Comparison of ENCODE assay signal across 1 cellular context in genomic region chr16:89686520-89687091, GRCh38.
TF ChIP-seq lines count a peak whose summit lies in the region.

A gene with protein sequence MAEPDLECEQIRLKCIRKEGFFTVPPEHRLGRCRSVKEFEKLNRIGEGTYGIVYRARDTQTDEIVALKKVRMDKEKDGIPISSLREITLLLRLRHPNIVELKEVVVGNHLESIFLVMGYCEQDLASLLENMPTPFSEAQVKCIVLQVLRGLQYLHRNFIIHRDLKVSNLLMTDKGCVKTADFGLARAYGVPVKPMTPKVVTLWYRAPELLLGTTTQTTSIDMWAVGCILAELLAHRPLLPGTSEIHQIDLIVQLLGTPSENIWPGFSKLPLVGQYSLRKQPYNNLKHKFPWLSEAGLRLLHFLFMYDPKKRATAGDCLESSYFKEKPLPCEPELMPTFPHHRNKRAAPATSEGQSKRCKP (plus strand): TSS chr16:89686689. CDS start chr16:89686711, 22 bp downstream.

TF ChIP-seq in WTC11, 78 proteins besides CTCF, POLR2A, EP300 and RAD21 (continued from another document):
- TF ChIP-seq, protein P1, sequence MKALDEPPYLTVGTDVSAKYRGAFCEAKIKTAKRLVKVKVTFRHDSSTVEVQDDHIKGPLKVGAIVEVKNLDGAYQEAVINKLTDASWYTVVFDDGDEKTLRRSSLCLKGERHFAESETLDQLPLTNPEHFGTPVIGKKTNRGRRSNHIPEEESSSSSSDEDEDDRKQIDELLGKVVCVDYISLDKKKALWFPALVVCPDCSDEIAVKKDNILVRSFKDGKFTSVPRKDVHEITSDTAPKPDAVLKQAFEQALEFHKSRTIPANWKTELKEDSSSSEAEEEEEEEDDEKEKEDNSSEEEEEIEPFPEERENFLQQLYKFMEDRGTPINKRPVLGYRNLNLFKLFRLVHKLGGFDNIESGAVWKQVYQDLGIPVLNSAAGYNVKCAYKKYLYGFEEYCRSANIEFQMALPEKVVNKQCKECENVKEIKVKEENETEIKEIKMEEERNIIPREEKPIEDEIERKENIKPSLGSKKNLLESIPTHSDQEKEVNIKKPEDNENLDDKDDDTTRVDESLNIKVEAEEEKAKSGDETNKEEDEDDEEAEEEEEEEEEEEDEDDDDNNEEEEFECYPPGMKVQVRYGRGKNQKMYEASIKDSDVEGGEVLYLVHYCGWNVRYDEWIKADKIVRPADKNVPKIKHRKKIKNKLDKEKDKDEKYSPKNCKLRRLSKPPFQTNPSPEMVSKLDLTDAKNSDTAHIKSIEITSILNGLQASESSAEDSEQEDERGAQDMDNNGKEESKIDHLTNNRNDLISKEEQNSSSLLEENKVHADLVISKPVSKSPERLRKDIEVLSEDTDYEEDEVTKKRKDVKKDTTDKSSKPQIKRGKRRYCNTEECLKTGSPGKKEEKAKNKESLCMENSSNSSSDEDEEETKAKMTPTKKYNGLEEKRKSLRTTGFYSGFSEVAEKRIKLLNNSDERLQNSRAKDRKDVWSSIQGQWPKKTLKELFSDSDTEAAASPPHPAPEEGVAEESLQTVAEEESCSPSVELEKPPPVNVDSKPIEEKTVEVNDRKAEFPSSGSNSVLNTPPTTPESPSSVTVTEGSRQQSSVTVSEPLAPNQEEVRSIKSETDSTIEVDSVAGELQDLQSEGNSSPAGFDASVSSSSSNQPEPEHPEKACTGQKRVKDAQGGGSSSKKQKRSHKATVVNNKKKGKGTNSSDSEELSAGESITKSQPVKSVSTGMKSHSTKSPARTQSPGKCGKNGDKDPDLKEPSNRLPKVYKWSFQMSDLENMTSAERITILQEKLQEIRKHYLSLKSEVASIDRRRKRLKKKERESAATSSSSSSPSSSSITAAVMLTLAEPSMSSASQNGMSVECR (CRISPR knock-in tag; IDR thresholded peaks at IDR 0.05; ENCODE audit: borderline replicate concordance) = peak; percentile 73; the same call in 1 of the 2 replicates
- TF ChIP-seq OVOL2 (CRISPR knock-in tag; IDR thresholded peaks at IDR 0.05; ENCODE audit: borderline replicate concordance) = no peak
- TF ChIP-seq FOXP1 (CRISPR knock-in tag; IDR thresholded peaks at IDR 0.05; ENCODE audit: borderline replicate concordance) = peak; percentile 77
- TF ChIP-seq CREM (CRISPR knock-in tag; IDR thresholded peaks at IDR 0.05) = 0 out of 2 replicates have a peak, but pooled peaks have one; percentile 44
- TF ChIP-seq ZNF138 (CRISPR knock-in tag; conservative IDR thresholded peaks at IDR 0.05) = 0 out of 2 replicates have a peak, but pooled peaks have one; percentile 52
- peak; percentile 88 for TF ChIP-seq SP1 (CRISPR knock-in tag; conservative IDR thresholded peaks at IDR 0.05)
- TF ChIP-seq FOXP4 (CRISPR knock-in tag; IDR thresholded peaks at IDR 0.05) = 0 out of 2 replicates have a peak, but pooled peaks have one; percentile 26
- TF ChIP-seq ESRRA (CRISPR knock-in tag; IDR thresholded peaks at IDR 0.05; ENCODE audit: borderline replicate concordance) = peak; percentile 81; the same call in 1 of the 2 replicates
- peak; percentile 91 for TF ChIP-seq MYBL2 (CRISPR knock-in tag; IDR thresholded peaks at IDR 0.05)
- TF ChIP-seq, protein P2, sequence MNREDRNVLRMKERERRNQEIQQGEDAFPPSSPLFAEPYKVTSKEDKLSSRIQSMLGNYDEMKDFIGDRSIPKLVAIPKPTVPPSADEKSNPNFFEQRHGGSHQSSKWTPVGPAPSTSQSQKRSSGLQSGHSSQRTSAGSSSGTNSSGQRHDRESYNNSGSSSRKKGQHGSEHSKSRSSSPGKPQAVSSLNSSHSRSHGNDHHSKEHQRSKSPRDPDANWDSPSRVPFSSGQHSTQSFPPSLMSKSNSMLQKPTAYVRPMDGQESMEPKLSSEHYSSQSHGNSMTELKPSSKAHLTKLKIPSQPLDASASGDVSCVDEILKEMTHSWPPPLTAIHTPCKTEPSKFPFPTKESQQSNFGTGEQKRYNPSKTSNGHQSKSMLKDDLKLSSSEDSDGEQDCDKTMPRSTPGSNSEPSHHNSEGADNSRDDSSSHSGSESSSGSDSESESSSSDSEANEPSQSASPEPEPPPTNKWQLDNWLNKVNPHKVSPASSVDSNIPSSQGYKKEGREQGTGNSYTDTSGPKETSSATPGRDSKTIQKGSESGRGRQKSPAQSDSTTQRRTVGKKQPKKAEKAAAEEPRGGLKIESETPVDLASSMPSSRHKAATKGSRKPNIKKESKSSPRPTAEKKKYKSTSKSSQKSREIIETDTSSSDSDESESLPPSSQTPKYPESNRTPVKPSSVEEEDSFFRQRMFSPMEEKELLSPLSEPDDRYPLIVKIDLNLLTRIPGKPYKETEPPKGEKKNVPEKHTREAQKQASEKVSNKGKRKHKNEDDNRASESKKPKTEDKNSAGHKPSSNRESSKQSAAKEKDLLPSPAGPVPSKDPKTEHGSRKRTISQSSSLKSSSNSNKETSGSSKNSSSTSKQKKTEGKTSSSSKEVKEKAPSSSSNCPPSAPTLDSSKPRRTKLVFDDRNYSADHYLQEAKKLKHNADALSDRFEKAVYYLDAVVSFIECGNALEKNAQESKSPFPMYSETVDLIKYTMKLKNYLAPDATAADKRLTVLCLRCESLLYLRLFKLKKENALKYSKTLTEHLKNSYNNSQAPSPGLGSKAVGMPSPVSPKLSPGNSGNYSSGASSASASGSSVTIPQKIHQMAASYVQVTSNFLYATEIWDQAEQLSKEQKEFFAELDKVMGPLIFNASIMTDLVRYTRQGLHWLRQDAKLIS (CRISPR knock-in tag; IDR thresholded peaks at IDR 0.05; ENCODE audit: borderline replicate concordance) = 0 out of 2 replicates have a peak, but pooled peaks have one; percentile 64
- TF ChIP-seq, protein P3, sequence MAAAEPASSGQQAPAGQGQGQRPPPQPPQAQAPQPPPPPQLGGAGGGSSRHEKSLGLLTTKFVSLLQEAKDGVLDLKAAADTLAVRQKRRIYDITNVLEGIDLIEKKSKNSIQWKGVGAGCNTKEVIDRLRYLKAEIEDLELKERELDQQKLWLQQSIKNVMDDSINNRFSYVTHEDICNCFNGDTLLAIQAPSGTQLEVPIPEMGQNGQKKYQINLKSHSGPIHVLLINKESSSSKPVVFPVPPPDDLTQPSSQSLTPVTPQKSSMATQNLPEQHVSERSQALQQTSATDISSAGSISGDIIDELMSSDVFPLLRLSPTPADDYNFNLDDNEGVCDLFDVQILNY (CRISPR knock-in tag; IDR thresholded peaks at IDR 0.05) = 0 out of 2 replicates have a peak, but pooled peaks have one; percentile 87
- peak; percentile 76; the same call in 1 of the 2 replicates for TF ChIP-seq SMAD3 (CRISPR knock-in tag; IDR thresholded peaks at IDR 0.05; ENCODE audit: borderline replicate concordance)
- TF ChIP-seq ETV6 (CRISPR knock-in tag; IDR thresholded peaks at IDR 0.05) = peak; percentile 91
- TF ChIP-seq MAX (CRISPR knock-in tag; IDR thresholded peaks at IDR 0.05) = peak; percentile 90
- no peak for TF ChIP-seq TEAD4 (CRISPR knock-in tag; IDR thresholded peaks at IDR 0.05)
- no peak for TF ChIP-seq ZSCAN18 (CRISPR knock-in tag; IDR thresholded peaks at IDR 0.05)
- 0 out of 2 replicates have a peak, but pooled peaks have one; percentile 18 for TF ChIP-seq ZNF263 (CRISPR knock-in tag; IDR thresholded peaks at IDR 0.05; ENCODE audit: low read depth)
- TF ChIP-seq ELF4 (CRISPR knock-in tag; IDR thresholded peaks at IDR 0.05; ENCODE audit: low read depth) = peak; percentile 24; the same call in 1 of the 2 replicates
- TF ChIP-seq STAT6 (CRISPR knock-in tag; conservative IDR thresholded peaks at IDR 0.05; ENCODE audit: low read depth) = no peak
- TF ChIP-seq, protein P4, sequence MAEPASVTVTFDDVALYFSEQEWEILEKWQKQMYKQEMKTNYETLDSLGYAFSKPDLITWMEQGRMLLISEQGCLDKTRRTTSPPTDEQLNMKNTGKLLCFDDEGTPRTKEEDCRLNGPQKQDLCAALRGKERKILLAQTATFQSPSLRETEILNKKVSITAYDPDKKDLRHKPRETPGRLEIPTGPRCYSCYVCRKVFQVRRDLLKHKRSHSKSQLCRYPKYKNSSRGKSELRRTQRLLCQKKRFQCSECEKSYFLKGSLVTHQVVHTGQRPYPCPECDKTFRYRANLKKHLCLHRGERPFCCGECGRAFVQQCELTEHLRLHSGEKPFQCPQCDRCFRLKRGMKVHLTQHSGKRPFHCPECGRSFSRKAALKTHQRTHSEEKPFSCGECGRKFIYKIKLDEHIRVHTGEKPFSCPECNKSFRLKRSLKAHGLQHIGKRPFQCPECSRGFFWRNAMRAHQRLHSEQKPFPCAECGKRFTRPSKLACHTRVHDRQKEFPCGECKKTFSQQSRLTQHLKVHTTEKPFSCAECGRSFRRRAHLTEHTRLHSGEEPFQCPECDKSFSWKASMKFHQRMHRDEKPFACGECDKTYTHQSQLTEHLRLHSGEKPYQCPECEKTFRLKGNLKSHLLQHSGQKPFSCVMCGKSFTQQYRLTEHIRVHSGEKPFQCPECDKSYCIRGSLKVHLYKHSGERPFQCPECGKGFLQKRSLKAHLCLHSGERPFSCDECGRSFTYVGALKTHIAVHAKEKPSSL (CRISPR knock-in tag; conservative IDR thresholded peaks at IDR 0.05) = no peak
- TF ChIP-seq SMAD4 (CRISPR knock-in tag; IDR thresholded peaks at IDR 0.05) = no peak
- 0 out of 2 replicates have a peak, but pooled peaks have one; percentile 73 for TF ChIP-seq KAT7 (CRISPR knock-in tag; IDR thresholded peaks at IDR 0.05; ENCODE audit: borderline replicate concordance)
- TF ChIP-seq FOXK1 (CRISPR knock-in tag; IDR thresholded peaks at IDR 0.05) = peak; percentile 64
- TF ChIP-seq ZNF232 (CRISPR knock-in tag; IDR thresholded peaks at IDR 0.05) = peak; percentile 85; the same call in 1 of the 2 replicates
- TF ChIP-seq, protein P5, sequence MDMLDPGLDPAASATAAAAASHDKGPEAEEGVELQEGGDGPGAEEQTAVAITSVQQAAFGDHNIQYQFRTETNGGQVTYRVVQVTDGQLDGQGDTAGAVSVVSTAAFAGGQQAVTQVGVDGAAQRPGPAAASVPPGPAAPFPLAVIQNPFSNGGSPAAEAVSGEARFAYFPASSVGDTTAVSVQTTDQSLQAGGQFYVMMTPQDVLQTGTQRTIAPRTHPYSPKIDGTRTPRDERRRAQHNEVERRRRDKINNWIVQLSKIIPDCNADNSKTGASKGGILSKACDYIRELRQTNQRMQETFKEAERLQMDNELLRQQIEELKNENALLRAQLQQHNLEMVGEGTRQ (CRISPR knock-in tag; IDR thresholded peaks at IDR 0.05) = peak; percentile 31; the same call in 1 of the 2 replicates
TF ChIP-seq in WTC11: peak in this region for 25.
